In the genomic region with DNA sequence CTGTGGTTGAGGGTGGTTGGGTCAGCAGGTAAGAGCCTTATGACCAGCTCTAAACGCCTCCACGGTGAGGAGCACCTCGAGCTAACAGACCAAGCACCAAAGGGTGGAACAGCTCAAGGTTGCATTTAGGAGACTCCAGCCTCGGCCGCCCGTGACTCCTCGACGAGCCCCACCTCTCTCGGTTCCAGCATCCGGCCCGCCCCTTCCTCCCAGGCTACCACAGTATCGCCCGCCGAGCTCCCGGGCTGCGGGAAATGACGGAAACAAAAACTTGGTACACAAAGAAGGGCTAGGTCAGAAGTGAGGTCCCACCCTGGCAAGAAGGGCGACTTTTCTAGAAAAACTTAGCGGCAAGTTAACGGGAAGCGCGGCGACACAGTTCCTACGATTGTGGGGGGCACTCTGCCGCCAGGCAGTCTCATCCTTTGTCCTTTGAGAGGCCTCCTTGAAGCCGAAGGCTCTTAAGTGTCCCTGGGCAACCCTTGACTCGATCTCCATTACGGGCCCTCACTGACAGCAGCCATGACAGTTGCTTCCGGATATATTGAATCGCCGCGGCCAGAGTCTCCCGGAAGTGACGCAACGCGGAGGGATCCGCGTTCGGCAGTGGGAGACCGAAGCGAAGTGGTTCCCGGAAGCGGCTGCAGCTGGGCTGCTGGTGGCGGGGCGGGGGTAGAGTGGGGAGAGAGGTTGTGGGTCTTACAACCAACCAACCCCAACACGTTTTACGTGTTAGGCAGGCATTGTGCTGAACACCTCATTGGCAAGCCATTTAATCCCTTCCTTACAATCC, we compare ENCODE assay signal across 8 cellular contexts. TPM values are rescaled to one million over a fixed set of nuclear protein-coding genes. Genes with fewer than 3 reads are reported as not detected.
A peak's percentile ranks its signal among the peaks of the same experiment; 100 is the strongest.
DNase-seq lines count a peak whose midpoint lies in the region; ATAC-seq and TF ChIP-seq lines count a peak whose summit lies in the region.

No MANE protein-coding gene starts in this region.

- DNase-seq in COLO829 (ENCODE audit: low spot score) (peak; percentile 73), GM20000 (ENCODE audit: low spot score) (peak; percentile 86), HT-29 (ENCODE audit: low spot score) (peak; percentile 95), mucosa of descending colon (peak; percentile 95 to 97 (median 96))
- peak; percentile 81 for DNase-seq in NK-92 treated with Interleukin-12 subunit alpha and Interleukin-12 subunit beta, amount 100 ng/mL, for 24 hours (lab: John Stamatoyannopoulos, UW)
- DNase-seq in activated CD8-positive, alpha-beta memory T cell treated with anti-CD3 and anti-CD28 coated beads for 24 hours = peak; percentile 96
- DNase-seq in effector memory CD8-positive, alpha-beta T cell = peak; percentile 87 to 90 (median 90)
- peak; percentile 81 to 86 for DNase-seq in stimulated activated CD8-positive, alpha-beta memory T cell treated with anti-CD3 and anti-CD28 coated beads, Interleukin-7, amount 100 ng/mL, for 48 hours (ENCODE audit: extremely low read depth in 1 of 2, low read depth in 1 of 2)

- H3K4me3 ChIP-seq in mucosa of descending colon = peak overlapping the region; percentile 46

- H3K4me1 ChIP-seq in mucosa of descending colon (ENCODE audit: low read depth) = peaks cover 8% of the 10 kb centered on the region

- no peaks in the 10 kb centered on the region for H3K36me3 ChIP-seq in mucosa of descending colon (ENCODE audit: low read depth)

- H3K4me3 Mint-ChIP-seq in effector memory CD8-positive, alpha-beta T cell = peak overlapping the region; percentile 90

- H3K27ac Mint-ChIP-seq in effector memory CD8-positive, alpha-beta T cell = peak overlapping the region; percentile 99

- peaks cover 31 to 34% of the 10 kb centered on the region in 2 donors for H3K27me3 Mint-ChIP-seq in effector memory CD8-positive, alpha-beta T cell

- intact Hi-C loops in mucosa of descending colon (cut with DNase I, micrococcal nuclease) = loop anchor here in 1 of 2 donors (2.0 kb wide), 1 partner anchor 41 kb away; a partner anchor contains a TSS

- no peak for TF ChIP-seq CTCF in GM20000 (IDR thresholded peaks at IDR 0.05; ENCODE audit: extremely low read depth, missing control alignments)
- TF ChIP-seq CTCF in mucosa of descending colon (IDR thresholded peaks at IDR 0.05) = no peak

- peak; percentile 91 for ATAC-seq in effector memory CD8-positive, alpha-beta T cell (replicated peaks)
- ATAC-seq in mucosa of descending colon = peak; percentile 98

- no peaks in the 10 kb centered on the region for H3K9me3 ChIP-seq in mucosa of descending colon

- H3K36me3 Mint-ChIP-seq in effector memory CD8-positive, alpha-beta T cell (ENCODE audit: insufficient read depth) = peaks cover 23% of the 10 kb centered on the region

- H3K9me3 Mint-ChIP-seq in effector memory CD8-positive, alpha-beta T cell = peaks cover 2 to 8% of the 10 kb centered on the region in 2 donors

- peaks cover 8 to 9% of the 10 kb centered on the region in 2 donors for H3K4me1 Mint-ChIP-seq in effector memory CD8-positive, alpha-beta T cell (ENCODE audit: low read depth in 2 of 2)

RNA-seq across cellular contexts. Expression of a gene that starts 40.2 kb away (rescaled TPM):
- total RNA-seq in HT-29 (2014; rRNA removed; shearing (Covaris generic)) = 18.0 and 20.0 TPM in 2 replicates
- total RNA-seq in mucosa of descending colon = 10 to 100 TPM; 32.0 to 52.2 (median 34.0) TPM

RNA-seq across cellular contexts. Expression of a gene that starts 46.5 kb away (rescaled TPM):
- 2.6 and 2.9 TPM in 2 replicates for total RNA-seq in HT-29 (2014; rRNA removed; shearing (Covaris generic))
- 1 to 10 TPM; 6.0 to 7.8 (median 6.9) TPM for total RNA-seq in mucosa of descending colon

Comparison
In these comparisons a context has a peak if more than half of its experiments do, and no peak if none do; other contexts are left out.
1. Peak in every context shown above with its lines: DNase-seq, ATAC-seq and H3K4me3 ChIP-seq.